Comparison of ENCODE assay signal across 18 cellular contexts in the genomic region with DNA sequence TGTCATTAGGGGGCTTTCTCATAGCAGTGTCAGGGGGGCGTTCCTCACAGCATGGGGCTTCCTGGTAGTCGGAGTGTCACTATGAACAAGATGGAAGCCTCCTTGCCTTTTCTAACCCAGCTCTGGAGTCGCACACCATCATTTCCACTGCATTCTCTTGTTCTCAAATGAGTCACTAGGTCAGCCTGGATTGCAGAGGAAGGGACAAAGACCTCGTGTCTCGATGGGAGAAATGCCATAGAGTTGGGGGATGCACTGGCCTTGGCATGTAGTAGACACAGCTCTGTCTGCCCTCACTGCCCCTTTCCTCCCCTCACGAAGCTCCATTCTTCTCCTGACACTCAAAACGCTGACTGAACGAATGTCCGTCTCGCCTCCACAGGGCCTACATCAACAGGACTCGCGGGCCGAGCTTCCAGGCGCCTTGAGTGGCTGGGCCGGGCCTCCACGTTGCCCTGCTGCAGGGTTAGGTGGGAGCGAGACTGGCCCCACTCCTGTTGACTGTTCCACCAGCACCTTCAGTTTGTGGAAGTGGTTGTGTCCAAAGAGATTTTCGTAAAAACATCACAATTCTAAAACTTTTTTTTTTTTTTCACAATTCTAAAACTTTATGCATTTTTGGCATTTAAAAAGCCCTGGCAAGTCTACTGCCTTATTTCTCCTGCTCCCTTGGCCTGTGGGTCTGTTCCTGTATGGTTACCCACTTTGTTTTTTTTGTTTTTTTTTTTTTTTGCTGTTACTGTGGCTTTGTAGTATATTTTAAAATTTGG. TPM values are rescaled to one million over a fixed set of nuclear protein-coding genes. Genes with fewer than 3 reads are reported as not detected.
DNase-seq lines count a peak whose midpoint lies in the region; ATAC-seq, FAIRE-seq and TF ChIP-seq lines count a peak whose summit lies in the region.
"Had no signal": no experiment of that assay in that cellular context is flagged by ENCODE, and none has a peak within 500 bp of the region (broad histone marks: within the 10 kb centered on the region; RNA-seq: fewer than 3 reads in every experiment).

No MANE protein-coding gene starts in this region.

- no peak for FAIRE-seq in astrocyte (lab: Jason Lieb, UNC)

- no peaks in the 10 kb centered on the region for H3K23me2 ChIP-seq in H9 (ENCODE audit: insufficient read length, low read depth, low read length, poor library complexity, severe bottlenecking)

- no peak overlapping the region for H3K18ac ChIP-seq in H9 (ENCODE audit: insufficient read length, low read depth, low read length)

- H2BK5ac ChIP-seq in H9 (ENCODE audit: insufficient read length, low read length): no peak overlapping the region

- H4K20me1 ChIP-seq in H9 (ENCODE audit: control insufficient read depth, insufficient read depth, insufficient read length) (no peaks in the 10 kb centered on the region), astrocyte (ENCODE audit: insufficient read depth, low read length) (no peaks in the 10 kb centered on the region)

- peak; percentile 8 for ATAC-seq in left lung
- no peak for ATAC-seq in HG02759 (IDR thresholded peaks at IDR 0.05; ENCODE audit: unreplicated experiment)
- ATAC-seq: activated CD4-positive, CD25-positive, alpha-beta regulatory T cell treated with anti-CD3 and anti-CD28 coated beads, Interleukin-2, amount 50 U/mL, for 24 hours had no signal

- peaks cover 30 to 31% of the 10 kb centered on the region in 2 experiments for H3K4me1 Mint-ChIP-seq in H9
- H3K4me1 Mint-ChIP-seq in astrocyte (ENCODE audit: low read depth, unreplicated experiment): peaks cover 25% of the 10 kb centered on the region

- H3K4me3 Mint-ChIP-seq in H9: no peak overlapping the region
- no peak overlapping the region for H3K4me3 Mint-ChIP-seq in astrocyte (ENCODE audit: unreplicated experiment)
- H3K4me3 Mint-ChIP-seq: activated naive CD4-positive, alpha-beta T cell treated with anti-CD3 and anti-CD28 coated beads, Interleukin-2, amount 50 U/mL, for 24 hours; T-helper 1 cell treated with Interleukin-12 subunit alpha and Interleukin-12 subunit beta and Interleukin-4 antibody, amounts not matched to agents 30 μg/mL and 1 μg/mL, for 36 hours had no signal

- no peak overlapping the region for H3K56ac ChIP-seq in H9 (ENCODE audit: insufficient read length, low read depth, low read length)

- H4K91ac ChIP-seq in H9 (ENCODE audit: insufficient read length, low read depth, low read length): no peak overlapping the region

- no peaks in the 10 kb centered on the region for H3K27me3 ChIP-seq in H9 (ENCODE audit: insufficient read depth, low read length)
- no peaks in the 10 kb centered on the region for H3K27me3 ChIP-seq in astrocyte (ENCODE audit: insufficient read depth, low read length)
- H3K27me3 ChIP-seq in left lung: no peaks in the 10 kb centered on the region
- no peaks in the 10 kb centered on the region for H3K27me3 ChIP-seq in sigmoid colon
- no peaks in the 10 kb centered on the region for H3K27me3 ChIP-seq in tibial nerve

- H3K9ac ChIP-seq in H9 (ENCODE audit: extremely low read depth, insufficient read length, low read length) (no peak overlapping the region), astrocyte (ENCODE audit: low read length) (peak overlapping the region; percentile 61)

- intact Hi-C loops in left lung (cut with DNase I) (no loop called here), sigmoid colon (cut with DNase I) (loop anchor here (10.0 kb wide), 1 partner anchor 98 kb away; the partner anchor contains the start of gene NDUFV3)

- H3T11ph ChIP-seq in H9 (ENCODE audit: low read length): no peak overlapping the region

- peak overlapping the region; percentile 70 to 85 (median 73); a peak in 5 of 7 replicates for H3K27ac Mint-ChIP-seq in H9
- peak overlapping the region; percentile 55 for H3K27ac Mint-ChIP-seq in astrocyte (ENCODE audit: unreplicated experiment)
- H3K27ac Mint-ChIP-seq: activated naive CD4-positive, alpha-beta T cell treated with anti-CD3 and anti-CD28 coated beads, Interleukin-2, amount 50 U/mL, for 24 hours; T-helper 1 cell treated with Interleukin-12 subunit alpha and Interleukin-12 subunit beta and Interleukin-4 antibody, amounts not matched to agents 30 μg/mL and 1 μg/mL, for 36 hours had no signal

- TF ChIP-seq EP300 in sigmoid colon (IDR thresholded peaks at IDR 0.05): no peak
- TF ChIP-seq EP300 in tibial nerve (IDR thresholded peaks at IDR 0.05): no peak

- H2AFZ ChIP-seq in H9 (ENCODE audit: low read length) (no peak overlapping the region), astrocyte (ENCODE audit: low read depth, low read length) (peak overlapping the region; percentile 4)

- H3K9me3 ChIP-seq in H9 (ENCODE audit: control insufficient read depth, low read depth, low read length) (no peaks in the 10 kb centered on the region), astrocyte (ENCODE audit: insufficient read depth, low read depth, low read length) (no peaks in the 10 kb centered on the region), left lung (no peaks in the 10 kb centered on the region), sigmoid colon (no peaks in the 10 kb centered on the region), tibial nerve (no peaks in the 10 kb centered on the region)

- no peak overlapping the region for H4K8ac ChIP-seq in H9 (replicated peaks; ENCODE audit: insufficient read length, low read depth, low read length)

- peaks cover 9 to 10% of the 10 kb centered on the region in 2 experiments for H3K9me3 Mint-ChIP-seq in H9
- H3K9me3 Mint-ChIP-seq in astrocyte (ENCODE audit: unreplicated experiment): peaks cover 9% of the 10 kb centered on the region
- H3K9me3 Mint-ChIP-seq: activated naive CD4-positive, alpha-beta T cell treated with anti-CD3 and anti-CD28 coated beads, Interleukin-2, amount 50 U/mL, for 24 hours had no signal

- H2AK5ac ChIP-seq in H9 (ENCODE audit: insufficient read length, low read length): no peak overlapping the region

- H3K79me1 ChIP-seq in H9 (ENCODE audit: insufficient read depth, low read depth, low read length, poor library complexity, severe bottlenecking): no peaks in the 10 kb centered on the region

- no peak for DNase-seq in H9
- DNase-seq in astrocyte (ENCODE audit: low read depth): peak; percentile 41
- no peak for DNase-seq in left lung
- peak; percentile 65 for DNase-seq in sigmoid colon
- no peak for DNase-seq in RKO (ENCODE audit: low spot score)
- DNase-seq in tibial nerve (ENCODE audit: low spot score in 2 of 2): no peak
- no peak for DNase-seq in NOMO-1 (lab: John Stamatoyannopoulos, UW; ENCODE audit: unreplicated experiment in 2 of 2)
- DNase-seq: central memory CD4-positive, alpha-beta T cell; hippocampal formation; NCI-H1436; stimulated activated CD4-positive, alpha-beta T cell treated with anti-CD3 and anti-CD28 coated beads, Interleukin-12 subunit alpha, Interleukin-12 subunit beta, amount 100 ng/mL, for 4 hours; substantia nigra had no signal

- H3K36me3 Mint-ChIP-seq in H9 (ENCODE audit: insufficient read depth in 1 of 3, low read depth in 3 of 3) (peaks cover 13 to 29% (median 25%) of the 10 kb centered on the region in 3 experiments), astrocyte (ENCODE audit: low read depth, unreplicated experiment) (peaks cover 7% of the 10 kb centered on the region)

- H3K4me1 ChIP-seq in H9 (ENCODE audit: insufficient read depth, low read length): peaks cover 3% of the 10 kb centered on the region; the same call in 1 of the 2 replicates
- peaks cover 22% of the 10 kb centered on the region for H3K4me1 ChIP-seq in astrocyte (ENCODE audit: insufficient read depth, low read length)
- H3K4me1 ChIP-seq in left lung: no peaks in the 10 kb centered on the region
- H3K4me1 ChIP-seq in sigmoid colon: peaks cover 0 to 36% (median 33%) of the 10 kb centered on the region in 4 donors
- peaks cover 0 to 10% (median 0%) of the 10 kb centered on the region in 4 donors for H3K4me1 ChIP-seq in tibial nerve

- H3K4me3 ChIP-seq in astrocyte (ENCODE audit: insufficient read depth, low read depth, low read length) (no peak overlapping the region), left lung (no peak overlapping the region), sigmoid colon (no peak overlapping the region), tibial nerve (no peak overlapping the region)

- no peak overlapping the region for H3K14ac ChIP-seq in H9 (ENCODE audit: insufficient read depth, low read length)

- no peak overlapping the region for H2BK120ac ChIP-seq in H9 (ENCODE audit: low read depth, low read length, poor library complexity, severe bottlenecking)

- H2BK20ac ChIP-seq in H9 (ENCODE audit: low read depth, low read length, poor library complexity, severe bottlenecking): no peak overlapping the region

- H3K36me3 ChIP-seq in astrocyte (ENCODE audit: insufficient read depth, low read length) (no peaks in the 10 kb centered on the region), left lung (peaks cover 0 to 5% of the 10 kb centered on the region in 2 donors), sigmoid colon (no peaks in the 10 kb centered on the region), tibial nerve (no peaks in the 10 kb centered on the region)

- TF ChIP-seq CTCF in H9 (conservative IDR thresholded peaks at IDR 0.05): no peak
- no peak for TF ChIP-seq CTCF in astrocyte (IDR thresholded peaks at IDR 0.05; ENCODE audit: insufficient read depth, low read depth, low read length)
- no peak for TF ChIP-seq CTCF in left lung (IDR thresholded peaks at IDR 0.05)
- TF ChIP-seq CTCF in sigmoid colon (IDR thresholded peaks at IDR 0.05): no peak
- TF ChIP-seq CTCF in tibial nerve (IDR thresholded peaks at IDR 0.05): no peak

- H2BK12ac ChIP-seq in H9 (ENCODE audit: insufficient read length, low read depth, low read length): no peak overlapping the region

- H3K79me2 ChIP-seq in H9 (ENCODE audit: insufficient read depth, low read length) (no peaks in the 10 kb centered on the region), astrocyte (ENCODE audit: insufficient read depth, low read length) (peaks cover 19% of the 10 kb centered on the region)

- TF ChIP-seq POLR2A in sigmoid colon (IDR thresholded peaks at IDR 0.05): no peak
- no peak for TF ChIP-seq POLR2A in tibial nerve (IDR thresholded peaks at IDR 0.05)

- no CpG with 5 or more reads among the region's 18 CpGs for WGBS in H9 (ENCODE audit: extremely low coverage, insufficient read length, low lambda C conversion rate)
- WGBS in sigmoid colon, 2 donors: 90 to 93% methylated on average over 18 of the region's 18 CpGs
- 67 to 71% methylated on average over 18 of the region's 18 CpGs for WGBS in tibial nerve, 2 donors

- no peak overlapping the region for H4K5ac ChIP-seq in H9 (ENCODE audit: insufficient read length, low read depth, low read length)

- no peak overlapping the region for H3K27ac ChIP-seq in H9 (ENCODE audit: insufficient read length, low read depth, low read length)
- peak overlapping the region; percentile 67 for H3K27ac ChIP-seq in astrocyte (ENCODE audit: low read depth, low read length)
- peak overlapping the region; percentile 33 to 75 for H3K27ac ChIP-seq in left lung
- peak overlapping the region; percentile 58 to 90 (median 78) for H3K27ac ChIP-seq in sigmoid colon
- peak overlapping the region in 2 of 4 donors; percentile 21 to 32 for H3K27ac ChIP-seq in tibial nerve
- H3K27ac ChIP-seq: C4-2B, epithelial cell of prostate had no signal

- no peak overlapping the region for H3K23ac ChIP-seq in H9 (ENCODE audit: insufficient read length, low read depth, low read length)

- H3K4ac ChIP-seq in H9 (ENCODE audit: low read depth, low read length): no peak overlapping the region

- H3K4me2 ChIP-seq in H9 (ENCODE audit: insufficient read depth, insufficient read length, low read length) (no peak overlapping the region), astrocyte (ENCODE audit: low read length) (peak overlapping the region; percentile 64)

- H3K27me3 Mint-ChIP-seq in H9 (ENCODE audit: low read depth): no peaks in the 10 kb centered on the region; the same call in none of the 2 replicates
- H3K27me3 Mint-ChIP-seq in astrocyte (ENCODE audit: low read depth, unreplicated experiment): no peaks in the 10 kb centered on the region
- H3K27me3 Mint-ChIP-seq: activated naive CD4-positive, alpha-beta T cell treated with anti-CD3 and anti-CD28 coated beads, Interleukin-2, amount 50 U/mL, for 24 hours had no signal

- no peak overlapping the region for H2BK15ac ChIP-seq in H9 (ENCODE audit: low read depth, low read length)

RNA-seq across cellular contexts. Expression of gene PKNOX1, which starts 18.8 kb away (rescaled TPM):
- total RNA-seq in H9 (2021) (38.1 and 43.4 TPM in 2 replicates), astrocyte (9.8 and 11.2 TPM in 2 replicates), left lung (10 to 100 TPM; 16.8 to 23.2 TPM), sigmoid colon (10 to 100 TPM in 3 of 4 donors, 1 to 10 TPM in 1; 9.6 to 19.4 (median 14.0) TPM), tibial nerve (10 to 100 TPM in 2 of 4 donors, 1 to 10 TPM in 2; 9.0 to 23.7 (median 12.3) TPM)
- polyA plus RNA-seq in sigmoid colon: 1 to 10 TPM; 3.6 to 8.5 (median 8.1) TPM

Comparison
In these comparisons a context has a peak if more than half of its experiments do, and no peak if none do; other contexts are left out.
1. DNase-seq: peak in astrocyte (single experiment) and sigmoid colon (single experiment); none in H9 (single experiment), left lung (0 of 2), RKO (single experiment), tibial nerve (0 of 2) and NOMO-1 (0 of 2).